In the genomic region with DNA sequence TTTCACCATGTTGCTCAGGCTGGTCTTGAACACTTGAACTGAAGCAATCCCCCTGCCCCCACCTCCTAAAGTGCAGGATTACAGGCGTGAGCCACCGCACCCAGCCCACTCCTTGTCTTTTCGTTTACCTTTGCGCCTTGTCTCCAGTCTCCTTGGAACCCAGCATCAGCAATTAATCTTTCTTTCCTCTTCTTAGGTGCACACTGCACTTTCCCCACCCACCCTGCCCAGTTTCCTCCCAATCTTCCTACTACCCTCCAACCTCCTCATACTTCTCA, we compare ENCODE assay signal across 11 cellular contexts. TPM values are rescaled to one million over a fixed set of nuclear protein-coding genes. Genes with fewer than 3 reads are reported as not detected.
DNase-seq lines count a peak whose midpoint lies in the region; ATAC-seq and TF ChIP-seq lines count a peak whose summit lies in the region.
"Had no signal": no experiment of that assay in that cellular context is flagged by ENCODE, and none has a peak within 500 bp of the region (broad histone marks: within the 10 kb centered on the region; RNA-seq: fewer than 3 reads in every experiment).

No MANE protein-coding gene starts in this region.

- TF ChIP-seq CTCF in H9 (conservative IDR thresholded peaks at IDR 0.05) (no peak), breast epithelium (IDR thresholded peaks at IDR 0.05) (no peak), mucosa of descending colon (IDR thresholded peaks at IDR 0.05) (no peak)

- H3K79me2 ChIP-seq in ACC112 (ENCODE audit: control insufficient read depth, insufficient read depth, low read length, unreplicated experiment) (no peaks in the 10 kb centered on the region), H9 (ENCODE audit: insufficient read depth, low read length) (peaks cover 7% of the 10 kb centered on the region; the same call in 1 of the 2 replicates)

- H3K27me3 Mint-ChIP-seq in H9 (ENCODE audit: low read depth) = peaks cover 2% of the 10 kb centered on the region; the same call in 1 of the 2 replicates

- peaks cover 16% of the 10 kb centered on the region for H3K27me3 ChIP-seq in ACC112 (ENCODE audit: insufficient read depth, low read length)
- no peaks in the 10 kb centered on the region for H3K27me3 ChIP-seq in H9 (ENCODE audit: insufficient read depth, low read length)
- H3K27me3 ChIP-seq in breast epithelium = peaks cover 5 to 12% of the 10 kb centered on the region in 2 donors

- H3K36me3 ChIP-seq in ACC112 (ENCODE audit: insufficient read depth, low read length) (peaks cover 8% of the 10 kb centered on the region), breast epithelium (no peaks in the 10 kb centered on the region), mucosa of descending colon (ENCODE audit: low read depth) (no peaks in the 10 kb centered on the region)

- no peaks in the 10 kb centered on the region for H3K79me1 ChIP-seq in H9 (ENCODE audit: insufficient read depth, low read depth, low read length, poor library complexity, severe bottlenecking)

- H4K8ac ChIP-seq in H9 (replicated peaks; ENCODE audit: insufficient read length, low read depth, low read length) = no peak overlapping the region

- H2BK20ac ChIP-seq in H9 (ENCODE audit: low read depth, low read length, poor library complexity, severe bottlenecking) = no peak overlapping the region

- H3K9ac ChIP-seq in H9 (ENCODE audit: extremely low read depth, insufficient read length, low read length) = no peak overlapping the region

- H4K20me1 ChIP-seq in H9 (ENCODE audit: control insufficient read depth, insufficient read depth, insufficient read length) = no peaks in the 10 kb centered on the region

- WGBS in H9 (ENCODE audit: extremely low coverage, insufficient read length, low lambda C conversion rate) = no CpG with 5 or more reads among the region's 4 CpGs

- no peak overlapping the region for H3K18ac ChIP-seq in H9 (ENCODE audit: insufficient read length, low read depth, low read length)

- peak overlapping the region; percentile 76 for H3K4me2 ChIP-seq in H9 (ENCODE audit: insufficient read depth, insufficient read length, low read length)

- H3K27ac ChIP-seq in ACC112 (ENCODE audit: low read depth, low read length) (peak overlapping the region; percentile 74), H9 (ENCODE audit: insufficient read length, low read depth, low read length) (no peak overlapping the region), breast epithelium (peak overlapping the region; percentile 93 to 96)

- TF ChIP-seq POLR2A in breast epithelium (IDR thresholded peaks at IDR 0.05) = no peak

- peaks cover 0 to 4% of the 10 kb centered on the region in 2 experiments; a peak in 1 of 5 replicates for H3K9me3 Mint-ChIP-seq in H9
- H3K9me3 Mint-ChIP-seq: activated naive CD4-positive, alpha-beta T cell treated with anti-CD3 and anti-CD28 coated beads for 36 hours had no signal

- H3T11ph ChIP-seq in H9 (ENCODE audit: low read length) = no peak overlapping the region

- no peak overlapping the region for H4K91ac ChIP-seq in H9 (ENCODE audit: insufficient read length, low read depth, low read length)

- H2BK12ac ChIP-seq in H9 (ENCODE audit: insufficient read length, low read depth, low read length) = no peak overlapping the region

- no peak overlapping the region for H3K23ac ChIP-seq in H9 (ENCODE audit: insufficient read length, low read depth, low read length)

- no peak overlapping the region for H3K14ac ChIP-seq in H9 (ENCODE audit: insufficient read depth, low read length)

- H4K5ac ChIP-seq in H9 (ENCODE audit: insufficient read length, low read depth, low read length) = no peak overlapping the region

- H3K4me3 ChIP-seq in ACC112 (ENCODE audit: low read depth, low read length) = no peak overlapping the region
- H3K4me3 ChIP-seq in breast epithelium = peak overlapping the region in 2 of 3 donors; percentile 69 to 80
- no peak overlapping the region for H3K4me3 ChIP-seq in mucosa of descending colon

- no peak overlapping the region for H2BK5ac ChIP-seq in H9 (ENCODE audit: insufficient read length, low read length)

- H3K9me3 ChIP-seq in H9 (ENCODE audit: control insufficient read depth, low read depth, low read length) (no peaks in the 10 kb centered on the region), breast epithelium (no peaks in the 10 kb centered on the region), mucosa of descending colon (no peaks in the 10 kb centered on the region)

- intact Hi-C loops in breast epithelium (cut with DNase I; ENCODE audit: low total_unique reads) = loop anchor here (2.0 kb wide), 1 partner anchor 43 kb away; a partner anchor contains a TSS
- intact Hi-C loops in mucosa of descending colon (cut with DNase I, micrococcal nuclease) = no loop called here

- DNase-seq in H9 (no peak), breast epithelium (ENCODE audit: low spot score in 2 of 2) (no peak), mucosa of descending colon (peak in 2 of 3 donors; percentile 71 to 81), DMS153 (lab: John Stamatoyannopoulos, UW) (no peak), cerebellar cortex (ENCODE audit: low spot score) (no peak)
- DNase-seq in effector CD4-positive, alpha-beta T cell = no peak

- H3K4me3 Mint-ChIP-seq in H9 = peak overlapping the region; percentile 86 to 93

- H2BK120ac ChIP-seq in H9 (ENCODE audit: low read depth, low read length, poor library complexity, severe bottlenecking) = no peak overlapping the region

- H3K4me1 ChIP-seq in ACC112 (ENCODE audit: control insufficient read depth, insufficient read depth, low read length, unreplicated experiment) = peaks cover 26% of the 10 kb centered on the region
- H3K4me1 ChIP-seq in H9 (ENCODE audit: insufficient read depth, low read length) = peaks cover 4% of the 10 kb centered on the region; the same call in 1 of the 2 replicates
- peaks cover 0 to 6% of the 10 kb centered on the region in 2 donors for H3K4me1 ChIP-seq in breast epithelium
- H3K4me1 ChIP-seq in mucosa of descending colon (ENCODE audit: low read depth) = peaks cover 19% of the 10 kb centered on the region

- H2BK15ac ChIP-seq in H9 (ENCODE audit: low read depth, low read length) = no peak overlapping the region

- H3K4me1 Mint-ChIP-seq in H9 = peaks cover 32 to 48% of the 10 kb centered on the region in 2 experiments

- peak overlapping the region in 1 of 3 experiments; percentile 62; a peak in 3 of 7 replicates for H3K27ac Mint-ChIP-seq in H9
- H3K27ac Mint-ChIP-seq: activated naive CD4-positive, alpha-beta T cell treated with anti-CD3 and anti-CD28 coated beads for 36 hours had no signal

- H2AK5ac ChIP-seq in H9 (ENCODE audit: insufficient read length, low read length) = no peak overlapping the region

- peaks cover 0 to 20% (median 20%) of the 10 kb centered on the region in 3 experiments; a peak in 6 of 7 replicates for H3K36me3 Mint-ChIP-seq in H9 (ENCODE audit: insufficient read depth in 1 of 3, low read depth in 3 of 3)

- H3K23me2 ChIP-seq in H9 (ENCODE audit: insufficient read length, low read depth, low read length, poor library complexity, severe bottlenecking) = peaks cover 25% of the 10 kb centered on the region

- H2AFZ ChIP-seq in ACC112 (ENCODE audit: low read length, unreplicated experiment) = no peak overlapping the region
- no peak overlapping the region for H2AFZ ChIP-seq in H9 (ENCODE audit: low read length)

- no peak overlapping the region for H3K56ac ChIP-seq in H9 (ENCODE audit: insufficient read length, low read depth, low read length)

- no peak overlapping the region for H3K4ac ChIP-seq in H9 (ENCODE audit: low read depth, low read length)

- peak; percentile 14 for ATAC-seq in mucosa of descending colon
- no peak for ATAC-seq in esophagus mucosa

RNA-seq across cellular contexts. Expression of a gene that starts 1.5 kb away (rescaled TPM):
- total RNA-seq in H9 (2021) = 174 and 177 TPM in 2 replicates
- total RNA-seq in breast epithelium = 10 to 100 TPM in 2 of 3 donors, 1 to 10 TPM in 1; 5.4 to 95.9 (median 60.0) TPM
- 1,000 to 10,000 TPM in 1 of 3 donors, 100 to 1,000 TPM in 2; 586 to 1,244 (median 934) TPM for total RNA-seq in mucosa of descending colon
- total RNA-seq in esophagus mucosa = 279 TPM

RNA-seq across cellular contexts. Expression of a gene that starts 11.7 kb away (rescaled TPM):
- 46.5 and 49.6 TPM in 2 replicates for total RNA-seq in H9 (2021)
- total RNA-seq in breast epithelium = 10 to 100 TPM; 26.9 to 36.7 (median 30.6) TPM
- total RNA-seq in mucosa of descending colon = 10 to 100 TPM; 34.9 to 45.6 (median 42.2) TPM
- total RNA-seq in esophagus mucosa = 40.3 TPM

RNA-seq across cellular contexts. Expression of a gene that starts 12.2 kb away (rescaled TPM):
- total RNA-seq in H9 (2021) (134 and 141 TPM in 2 replicates), breast epithelium (10 to 100 TPM; 35.7 to 67.5 (median 60.5) TPM), mucosa of descending colon (100 to 1,000 TPM; 117 to 123 (median 117) TPM), esophagus mucosa (87.6 TPM)

RNA-seq across cellular contexts. Expression of a gene that starts 17.8 kb away (rescaled TPM):
- 4.4 and 4.7 TPM in 2 replicates for total RNA-seq in H9 (2021)
- 10 to 100 TPM in 1 of 3 donors, 1 to 10 TPM in 2; 2.6 to 32.5 (median 3.5) TPM for total RNA-seq in breast epithelium
- 10 to 100 TPM in 1 of 3 donors, 1 to 10 TPM in 2; 5.3 to 78.2 (median 6.1) TPM for total RNA-seq in mucosa of descending colon
- 0.68 TPM for total RNA-seq in esophagus mucosa
- total RNA-seq: endothelial cell of umbilical vein, mononuclear cell had no signal

RNA-seq across cellular contexts. Expression of a gene that starts 21.5 kb away (rescaled TPM):
- total RNA-seq in H9 (2021) (261 and 266 TPM in 2 replicates), breast epithelium (100 to 1,000 TPM; 620 to 765 (median 631) TPM), mucosa of descending colon (100 to 1,000 TPM; 424 to 499 (median 484) TPM), esophagus mucosa (268 TPM)

Comparison
In these comparisons a context has a peak if more than half of its experiments do, and no peak if none do; other contexts are left out.
1. H3K4me3 ChIP-seq: peak in breast epithelium (2 of 3); none in ACC112 (single experiment) and mucosa of descending colon (single experiment).
2. DNase-seq: peak in mucosa of descending colon (2 of 3); none in H9 (single experiment), breast epithelium (0 of 2), DMS153 (single experiment), cerebellar cortex (single experiment) and effector CD4-positive, alpha-beta T cell (single experiment).